In the genomic region with DNA sequence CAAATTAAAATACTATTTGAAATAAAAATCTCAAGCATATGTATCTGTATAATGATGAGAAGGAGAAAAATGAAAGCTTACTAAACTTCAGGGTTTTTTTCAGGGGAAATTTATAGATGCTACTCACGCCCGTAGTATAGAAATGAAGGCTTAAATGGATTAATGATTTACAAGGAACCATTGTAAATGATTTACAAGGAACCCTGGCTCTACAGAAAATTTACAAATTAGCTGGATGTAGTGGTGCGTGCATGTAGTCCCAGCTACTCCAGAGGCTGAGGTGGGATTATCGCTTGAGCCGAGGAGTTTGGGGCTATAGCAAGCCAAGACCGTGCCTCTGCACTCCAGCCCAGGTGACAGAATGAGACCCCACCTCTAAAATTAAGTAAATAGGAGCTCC, we compare ENCODE assay signal across 25 cellular contexts.
"Had no signal": no experiment of that assay in that cellular context is flagged by ENCODE, and none has a peak within 500 bp of the region (broad histone marks: within the 10 kb centered on the region; RNA-seq: fewer than 3 reads in every experiment).

No MANE protein-coding gene starts in this region.

- H3K4me3 Mint-ChIP-seq: activated CD4-positive, alpha-beta memory T cell treated with anti-CD3 and anti-CD28 coated beads for 36 hours; activated CD4-positive, alpha-beta T cell treated with anti-CD3 and anti-CD28 coated beads, Interleukin-2, amount 10 ng/mL, durations not matched to agents 7 days and 5 days; activated naive CD4-positive, alpha-beta T cell treated with anti-CD3 and anti-CD28 coated beads for 36 hours; activated naive CD8-positive, alpha-beta T cell; activated T-cell treated with anti-CD3 and anti-CD28 coated beads, Interleukin-2, amount 50 U/mL, for 4 hours; brain; central memory CD8-positive, alpha-beta T cell; T-cell had no signal

- DNase-seq: activated CD4-positive, alpha-beta memory T cell treated with anti-CD3 and anti-CD28 coated beads for 36 hours; activated CD4-positive, alpha-beta T cell treated with anti-CD3 and anti-CD28 coated beads, Interleukin-2, amount 10 ng/mL, durations not matched to agents 7 days and 5 days; activated CD4-positive, CD25-positive, alpha-beta regulatory T cell; activated CD8-positive, alpha-beta memory T cell treated with anti-CD3 and anti-CD28 coated beads for 24 hours; activated effector memory CD4-positive, alpha-beta T cell treated with anti-CD3 and anti-CD28 coated beads, Interleukin-2, amount 50 U/mL, for 16 hours; activated naive CD4-positive, alpha-beta T cell treated with anti-CD3 and anti-CD28 coated beads for 36 hours; activated T-cell treated with anti-CD3 and anti-CD28 coated beads, Interleukin-2, amount 50 U/mL, for 4 hours; amygdala; MM.1S; NCI-H1105; NCI-H1436 treated with DMSO at 0.1 percent for 48 hours; NCI-H187 treated with DMSO at 0.1 percent for 48 hours; NCI-H2171; NCI-H226; NCI-H69; NK-92 treated with Interleukin-12 subunit alpha and Interleukin-12 subunit beta, amount 100 ng/mL, for 24 hours; Peyer's patch; SHP77 treated with DMSO at 0.1 percent for 48 hours; T-cell; T-helper 2 cell; T1000 had no signal

- H3K27me3 ChIP-seq: Peyer's patch had no signal

- ATAC-seq: activated T-cell treated with anti-CD3 and anti-CD28 coated beads, Interleukin-2, amount 50 U/mL, for 4 hours; T-cell had no signal

- H3K27ac Mint-ChIP-seq: activated CD4-positive, alpha-beta memory T cell treated with anti-CD3 and anti-CD28 coated beads for 36 hours; activated CD4-positive, alpha-beta T cell treated with anti-CD3 and anti-CD28 coated beads, Interleukin-2, amount 10 ng/mL, durations not matched to agents 7 days and 5 days; activated naive CD4-positive, alpha-beta T cell treated with anti-CD3 and anti-CD28 coated beads for 36 hours; activated naive CD8-positive, alpha-beta T cell; brain; T-cell had no signal

- H3K27ac ChIP-seq: Peyer's patch, RWPE1 had no signal

- H3K4me1 Mint-ChIP-seq: activated CD4-positive, alpha-beta T cell treated with anti-CD3 and anti-CD28 coated beads, Interleukin-2, amount 10 ng/mL, durations not matched to agents 7 days and 5 days; central memory CD8-positive, alpha-beta T cell had no signal

- H3K4me1 ChIP-seq: Peyer's patch had no signal

- H3K36me3 ChIP-seq: Peyer's patch had no signal

- H3K36me3 Mint-ChIP-seq: activated CD4-positive, alpha-beta memory T cell treated with anti-CD3 and anti-CD28 coated beads for 36 hours; activated naive CD8-positive, alpha-beta T cell; brain; T-cell had no signal

- H3K9me3 ChIP-seq: Peyer's patch had no signal

- H3K27me3 Mint-ChIP-seq: activated CD4-positive, alpha-beta T cell treated with anti-CD3 and anti-CD28 coated beads, Interleukin-2, amount 10 ng/mL, durations not matched to agents 7 days and 5 days; activated naive CD8-positive, alpha-beta T cell; brain had no signal

- H3K4me3 ChIP-seq: Peyer's patch had no signal

- H3K9me3 Mint-ChIP-seq: activated CD4-positive, alpha-beta memory T cell treated with anti-CD3 and anti-CD28 coated beads for 36 hours; activated CD4-positive, alpha-beta T cell treated with anti-CD3 and anti-CD28 coated beads, Interleukin-2, amount 10 ng/mL, durations not matched to agents 7 days and 5 days; activated naive CD4-positive, alpha-beta T cell treated with anti-CD3 and anti-CD28 coated beads for 36 hours; activated T-cell treated with anti-CD3 and anti-CD28 coated beads, Interleukin-2, amount 50 U/mL, for 4 hours; brain; central memory CD8-positive, alpha-beta T cell; T-cell had no signal
